ENCODE assay signal across 8 cellular contexts in genomic region chr14:76203086-76204001, GRCh38.
A peak's percentile ranks its signal among the peaks of the same experiment; 100 is the strongest.
DNase-seq lines count a peak whose midpoint lies in the region; ATAC-seq and TF ChIP-seq lines count a peak whose summit lies in the region.

No MANE protein-coding gene starts in this region.

- no peak overlapping the region for H3K4me3 ChIP-seq in WERI-Rb-1 (ENCODE audit: low read depth, low read length)

- ATAC-seq in GM21717 (IDR thresholded peaks at IDR 0.05; ENCODE audit: unreplicated experiment) (peak; percentile 68), HG02678 (IDR thresholded peaks at IDR 0.05; ENCODE audit: unreplicated experiment) (no peak)

- H3K27ac ChIP-seq in WERI-Rb-1, result no peak overlapping the region

- H3K9me3 ChIP-seq in WERI-Rb-1 (ENCODE audit: severe bottlenecking), result no peaks in the 10 kb centered on the region

- peaks cover 22% of the 10 kb centered on the region for H3K36me3 ChIP-seq in WERI-Rb-1

- H3K27me3 ChIP-seq in WERI-Rb-1 (ENCODE audit: insufficient read depth, low read depth, severe bottlenecking), result no peaks in the 10 kb centered on the region

- no peak for TF ChIP-seq CTCF in WERI-Rb-1 (IDR thresholded peaks at IDR 0.05; ENCODE audit: low read depth, low read length)

- DNase-seq in GM04504 (ENCODE audit: low read depth) (peak; percentile 66), RKO (ENCODE audit: low spot score) (peak; percentile 27), islet precursor cell (peak; percentile 87), GOT3 (lab: John Stamatoyannopoulos, UW) (no peak), WERI-Rb-1 (no peak)
- no peak for DNase-seq in activated effector memory CD4-positive, alpha-beta T cell treated with anti-CD3 and anti-CD28 coated beads, Interleukin-2, amount 50 U/mL, for 16 hours

Comparison
In these comparisons a context has a peak if more than half of its experiments do, and no peak if none do; other contexts are left out.
1. DNase-seq: peak in GM04504 (single experiment), RKO (single experiment) and islet precursor cell (single experiment); none in activated effector memory CD4-positive, alpha-beta T cell treated with anti-CD3 and anti-CD28 coated beads, Interleukin-2, amount 50 U/mL, for 16 hours (single experiment), GOT3 (single experiment) and WERI-Rb-1 (single experiment).